ENCODE assay signal across 13 cellular contexts in the genomic region with DNA sequence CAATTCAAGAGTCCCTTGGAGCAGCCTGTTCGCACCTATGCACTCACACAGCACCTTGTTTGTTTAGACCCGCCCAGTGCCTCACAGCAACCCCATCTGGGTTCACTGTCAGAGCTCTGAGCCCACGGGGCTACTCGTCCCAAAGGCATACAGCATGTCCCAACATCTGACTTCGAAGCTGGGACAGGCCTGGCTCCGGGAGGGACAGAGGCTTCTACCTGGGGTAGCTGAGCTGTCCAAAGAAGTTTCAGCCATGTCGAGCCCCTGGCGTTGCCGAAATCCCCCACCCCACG. TPM values are rescaled to one million over a fixed set of nuclear protein-coding genes. Genes with fewer than 3 reads are reported as not detected.
DNase-seq lines count a peak whose midpoint lies in the region; TF ChIP-seq lines count a peak whose summit lies in the region.
"Had no signal": no experiment of that assay in that cellular context is flagged by ENCODE, and none has a peak within 500 bp of the region (broad histone marks: within the 10 kb centered on the region; RNA-seq: fewer than 3 reads in every experiment).

No MANE protein-coding gene starts in this region.

- H3K4me2 ChIP-seq in H9 (ENCODE audit: insufficient read depth, insufficient read length, low read length) (no peak overlapping the region), osteoblast (ENCODE audit: insufficient read depth, low read length) (no peak overlapping the region)

- H3K4me3 ChIP-seq in osteoblast (ENCODE audit: insufficient read depth, low read length): no peak overlapping the region
- H3K4me3 ChIP-seq in H7 (ENCODE audit: insufficient read depth, low read depth, low read length): no peak overlapping the region
- H3K4me3 ChIP-seq: testis had no signal

- H3T11ph ChIP-seq in H9 (ENCODE audit: low read length): no peak overlapping the region

- H3K27me3 Mint-ChIP-seq in activated CD4-positive, alpha-beta T cell treated with anti-CD3 and anti-CD28 coated beads, Interleukin-2, amount 10 ng/mL, durations not matched to agents 24 days and 14 days: no peaks in the 10 kb centered on the region
- peaks cover 6% of the 10 kb centered on the region for H3K27me3 Mint-ChIP-seq in H9 (ENCODE audit: low read depth)
- no peaks in the 10 kb centered on the region for H3K27me3 Mint-ChIP-seq in activated naive CD8-positive, alpha-beta T cell

- H3K36me3 Mint-ChIP-seq in activated CD4-positive, alpha-beta T cell treated with anti-CD3 and anti-CD28 coated beads, Interleukin-2, amount 10 ng/mL, durations not matched to agents 24 days and 14 days (ENCODE audit: low read depth): peaks cover 8% of the 10 kb centered on the region
- H3K36me3 Mint-ChIP-seq in H9 (ENCODE audit: insufficient read depth in 1 of 3, low read depth in 3 of 3): no peaks in the 10 kb centered on the region
- no peaks in the 10 kb centered on the region for H3K36me3 Mint-ChIP-seq in activated naive CD8-positive, alpha-beta T cell

- H3K27ac ChIP-seq in H9 (ENCODE audit: insufficient read length, low read depth, low read length): no peak overlapping the region
- peak overlapping the region; percentile 76 for H3K27ac ChIP-seq in osteoblast (ENCODE audit: low read depth, low read length)
- H3K27ac ChIP-seq: testis had no signal

- TF ChIP-seq CTCF in H9 (conservative IDR thresholded peaks at IDR 0.05) (no peak), osteoblast (IDR thresholded peaks at IDR 0.05; ENCODE audit: extremely low read depth, low read depth, low read length) (no peak)

- H2BK12ac ChIP-seq in H9 (ENCODE audit: insufficient read length, low read depth, low read length): no peak overlapping the region

- WGBS in H9 (ENCODE audit: extremely low coverage, insufficient read length, low lambda C conversion rate): no CpG with 5 or more reads among the region's 10 CpGs

- H2BK5ac ChIP-seq in H9 (ENCODE audit: insufficient read length, low read length): no peak overlapping the region

- no peaks in the 10 kb centered on the region for H4K20me1 ChIP-seq in H9 (ENCODE audit: control insufficient read depth, insufficient read depth, insufficient read length)
- H4K20me1 ChIP-seq in osteoblast (ENCODE audit: insufficient read depth, low read length): no peaks in the 10 kb centered on the region

- H3K36me3 ChIP-seq in osteoblast (ENCODE audit: insufficient read depth, low read length) (no peaks in the 10 kb centered on the region), H7 (replicated peaks; ENCODE audit: control insufficient read depth, insufficient read depth, low read length) (no peaks in the 10 kb centered on the region)

- no peak overlapping the region for H4K91ac ChIP-seq in H9 (ENCODE audit: insufficient read length, low read depth, low read length)

- H3K9me3 Mint-ChIP-seq in activated CD4-positive, alpha-beta T cell treated with anti-CD3 and anti-CD28 coated beads, Interleukin-2, amount 10 ng/mL, durations not matched to agents 24 days and 14 days: no peaks in the 10 kb centered on the region
- no peaks in the 10 kb centered on the region for H3K9me3 Mint-ChIP-seq in H9
- H3K9me3 Mint-ChIP-seq in activated naive CD8-positive, alpha-beta T cell (ENCODE audit: low read depth): no peaks in the 10 kb centered on the region

- H3K4me1 ChIP-seq in H9 (ENCODE audit: insufficient read depth, low read length): peaks cover 4% of the 10 kb centered on the region; the same call in 1 of the 2 replicates
- peaks cover 76% of the 10 kb centered on the region for H3K4me1 ChIP-seq in osteoblast (ENCODE audit: insufficient read depth, low read length)

- no peak overlapping the region for H2AK5ac ChIP-seq in H9 (ENCODE audit: insufficient read length, low read length)

- no peaks in the 10 kb centered on the region for H3K79me1 ChIP-seq in H9 (ENCODE audit: insufficient read depth, low read depth, low read length, poor library complexity, severe bottlenecking)

- H3K14ac ChIP-seq in H9 (ENCODE audit: insufficient read depth, low read length): no peak overlapping the region

- no peaks in the 10 kb centered on the region for H3K27me3 ChIP-seq in H9 (ENCODE audit: insufficient read depth, low read length)
- H3K27me3 ChIP-seq in osteoblast (ENCODE audit: insufficient read depth, low read length): no peaks in the 10 kb centered on the region
- H3K27me3 ChIP-seq in H7 (ENCODE audit: control insufficient read depth, insufficient read depth, low read length): no peaks in the 10 kb centered on the region
- H3K27me3 ChIP-seq: testis had no signal

- intact Hi-C loops in activated CD4-positive, alpha-beta T cell treated with anti-CD3 and anti-CD28 coated beads, Interleukin-2, amount 10 ng/mL, durations not matched to agents 24 days and 14 days (cut with micrococcal nuclease): loop anchor here (1.0 to 2.0 kb wide), 2 partner anchors 12 to 65 kb away; a partner anchor contains a TSS

- H4K8ac ChIP-seq in H9 (replicated peaks; ENCODE audit: insufficient read length, low read depth, low read length): no peak overlapping the region

- H3K23ac ChIP-seq in H9 (ENCODE audit: insufficient read length, low read depth, low read length): no peak overlapping the region

- H3K9ac ChIP-seq in H9 (ENCODE audit: extremely low read depth, insufficient read length, low read length): no peak overlapping the region

- no peak for DNase-seq in activated CD4-positive, alpha-beta T cell treated with anti-CD3 and anti-CD28 coated beads, Interleukin-2, amount 10 ng/mL, durations not matched to agents 24 days and 14 days
- DNase-seq in activated CD4-positive, alpha-beta T cell treated with anti-CD3 and anti-CD28 coated beads, Interleukin-2, amount 50 U/mL, for 4 hours: no peak
- DNase-seq in H9 (no peak), osteoblast (ENCODE audit: insufficient read length, low spot score, missing footprints) (no peak), H7 (no peak), midbrain (lab: John Stamatoyannopoulos, UW) (no peak), NCI-H82 (lab: John Stamatoyannopoulos, UW) (no peak)
- DNase-seq: DMS153, left ventricle myocardium superior, NCI-H1417, NCI-H69, testis had no signal

- H2AFZ ChIP-seq in H9 (ENCODE audit: low read length) (no peak overlapping the region), osteoblast (ENCODE audit: low read length) (peak overlapping the region; percentile 2)

- peaks cover 89% of the 10 kb centered on the region for H3K4me1 Mint-ChIP-seq in activated CD4-positive, alpha-beta T cell treated with anti-CD3 and anti-CD28 coated beads, Interleukin-2, amount 10 ng/mL, durations not matched to agents 24 days and 14 days
- peaks cover 16 to 30% of the 10 kb centered on the region in 2 experiments for H3K4me1 Mint-ChIP-seq in H9
- peaks cover 92% of the 10 kb centered on the region for H3K4me1 Mint-ChIP-seq in activated naive CD8-positive, alpha-beta T cell (ENCODE audit: low read depth)

- H4K5ac ChIP-seq in H9 (ENCODE audit: insufficient read length, low read depth, low read length): no peak overlapping the region

- H2BK20ac ChIP-seq in H9 (ENCODE audit: low read depth, low read length, poor library complexity, severe bottlenecking): no peak overlapping the region

- no peak overlapping the region for H3K18ac ChIP-seq in H9 (ENCODE audit: insufficient read length, low read depth, low read length)

- H2BK15ac ChIP-seq in H9 (ENCODE audit: low read depth, low read length): no peak overlapping the region

- H3K27ac Mint-ChIP-seq in activated CD4-positive, alpha-beta T cell treated with anti-CD3 and anti-CD28 coated beads, Interleukin-2, amount 10 ng/mL, durations not matched to agents 24 days and 14 days: peak overlapping the region; percentile 97
- peak overlapping the region in 2 of 3 experiments; percentile 29 to 30; a peak in 2 of 7 replicates for H3K27ac Mint-ChIP-seq in H9
- peak overlapping the region; percentile 97 for H3K27ac Mint-ChIP-seq in activated naive CD8-positive, alpha-beta T cell

- H3K4ac ChIP-seq in H9 (ENCODE audit: low read depth, low read length): no peak overlapping the region

- no peak overlapping the region for H2BK120ac ChIP-seq in H9 (ENCODE audit: low read depth, low read length, poor library complexity, severe bottlenecking)

- H3K56ac ChIP-seq in H9 (ENCODE audit: insufficient read length, low read depth, low read length): no peak overlapping the region

- H3K9me3 ChIP-seq in H9 (ENCODE audit: control insufficient read depth, low read depth, low read length) (no peaks in the 10 kb centered on the region), osteoblast (ENCODE audit: low read depth, low read length) (no peaks in the 10 kb centered on the region)
- H3K9me3 ChIP-seq: testis had no signal

- H3K79me2 ChIP-seq in H9 (ENCODE audit: insufficient read depth, low read length) (no peaks in the 10 kb centered on the region), osteoblast (ENCODE audit: insufficient read depth, low read length) (no peaks in the 10 kb centered on the region)

- no peaks in the 10 kb centered on the region for H3K23me2 ChIP-seq in H9 (ENCODE audit: insufficient read length, low read depth, low read length, poor library complexity, severe bottlenecking)

- peak overlapping the region; percentile 66 for H3K4me3 Mint-ChIP-seq in activated CD4-positive, alpha-beta T cell treated with anti-CD3 and anti-CD28 coated beads, Interleukin-2, amount 10 ng/mL, durations not matched to agents 24 days and 14 days
- H3K4me3 Mint-ChIP-seq in H9: no peak overlapping the region
- H3K4me3 Mint-ChIP-seq in activated naive CD8-positive, alpha-beta T cell: peak overlapping the region; percentile 40

RNA-seq across cellular contexts. Expression of a gene that starts 28.6 kb away (rescaled TPM):
- not detected in 2 replicates for total RNA-seq in activated CD4-positive, alpha-beta T cell treated with anti-CD3 and anti-CD28 coated beads, Interleukin-2, amount 10 ng/mL, durations not matched to agents 24 days and 14 days
- 1.7 and 2.3 TPM in 2 replicates for total RNA-seq in H9 (2021)
- total RNA-seq in osteoblast: 1.4 and 2.1 TPM in 2 replicates
- total RNA-seq in H7 (2014; rRNA removed; shearing (Covaris generic)): 5.2 and 5.6 TPM in 2 replicates

RNA-seq across cellular contexts. Expression of a gene that starts 37.7 kb away (rescaled TPM):
- 88.0 and 89.6 TPM in 2 replicates for total RNA-seq in activated CD4-positive, alpha-beta T cell treated with anti-CD3 and anti-CD28 coated beads, Interleukin-2, amount 10 ng/mL, durations not matched to agents 24 days and 14 days
- total RNA-seq in H9 (2021) (5.7 and 7.0 TPM in 2 replicates), osteoblast (30.4 and 36.2 TPM in 2 replicates)
- 26.8 and 36.0 TPM in 2 replicates for total RNA-seq in H7 (2014; rRNA removed; shearing (Covaris generic))

Comparison
In these comparisons a context has a peak if more than half of its experiments do, and no peak if none do; other contexts are left out.
1. H3K27ac Mint-ChIP-seq: peak in every context shown above with its lines; median percentile 97 in activated CD4-positive, alpha-beta T cell treated with anti-CD3 and anti-CD28 coated beads, Interleukin-2, amount 10 ng/mL, durations not matched to agents 24 days and 14 days; 97 in activated naive CD8-positive, alpha-beta T cell; 30 in H9.
2. H3K4me3 Mint-ChIP-seq: peak in activated CD4-positive, alpha-beta T cell treated with anti-CD3 and anti-CD28 coated beads, Interleukin-2, amount 10 ng/mL, durations not matched to agents 24 days and 14 days (single experiment) and activated naive CD8-positive, alpha-beta T cell (single experiment); none in H9 (0 of 2).